In the genomic region with DNA sequence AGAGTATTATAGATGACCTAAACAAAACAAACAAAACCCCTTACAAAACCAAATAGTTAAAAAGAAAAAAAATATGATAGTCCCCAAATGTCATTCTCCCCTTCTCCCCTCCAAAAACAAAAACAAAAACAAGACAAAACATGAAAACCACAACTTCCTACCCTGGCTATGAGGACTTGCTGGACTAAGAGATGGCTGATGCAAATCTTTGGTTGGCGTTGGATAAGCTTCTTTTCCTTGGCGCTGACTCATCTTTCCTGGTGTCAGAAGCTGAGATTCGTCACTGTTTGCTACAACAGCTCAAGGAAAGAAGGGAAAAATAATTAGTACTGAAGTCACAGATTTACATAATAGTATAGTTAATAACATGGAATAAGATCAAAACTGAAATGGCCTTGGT, we compare ENCODE assay signal across 14 cellular contexts.
DNase-seq lines count a peak whose midpoint lies in the region; ATAC-seq and TF ChIP-seq lines count a peak whose summit lies in the region.
"Had no signal": no experiment of that assay in that cellular context is flagged by ENCODE, and none has a peak within 500 bp of the region (broad histone marks: within the 10 kb centered on the region; RNA-seq: fewer than 3 reads in every experiment).

No MANE protein-coding gene starts in this region.

- H3K27me3 ChIP-seq in A673 (replicated peaks; ENCODE audit: insufficient read depth, low read depth, low read length, poor library complexity) (no peaks in the 10 kb centered on the region), H9 (ENCODE audit: insufficient read depth, low read length) (no peaks in the 10 kb centered on the region), foreskin keratinocyte (no peaks in the 10 kb centered on the region), HAP-1 (ENCODE audit: low read depth) (no peaks in the 10 kb centered on the region)
- H3K27me3 ChIP-seq: neural progenitor cell had no signal

- H3K18ac ChIP-seq in H9 (ENCODE audit: insufficient read length, low read depth, low read length): no peak overlapping the region

- H3K4me1 ChIP-seq in A673 (ENCODE audit: insufficient read depth, low read length, poor library complexity, severe bottlenecking) (peaks cover 19% of the 10 kb centered on the region), H9 (ENCODE audit: insufficient read depth, low read length) (no peaks in the 10 kb centered on the region), foreskin keratinocyte (peaks cover 25% of the 10 kb centered on the region), HAP-1 (peaks cover 3% of the 10 kb centered on the region; the same call in 1 of the 2 replicates)
- H3K4me1 ChIP-seq: neural progenitor cell had no signal

- H3K36me3 Mint-ChIP-seq in H9 (ENCODE audit: insufficient read depth in 1 of 3, low read depth in 3 of 3) (peaks cover 3 to 12% (median 7%) of the 10 kb centered on the region in 3 experiments; a peak in 5 of 7 replicates), WTC11 (peaks cover 6% of the 10 kb centered on the region)

- H3K27me3 Mint-ChIP-seq in H9 (ENCODE audit: low read depth) (no peaks in the 10 kb centered on the region), WTC11 (ENCODE audit: low read depth) (no peaks in the 10 kb centered on the region)

- in situ Hi-C loops in HAP-1 (cut with MboI; ENCODE audit: low sequenced_read_pairs): loop anchor here (25.0 kb wide), 2 partner anchors 388 to 963 kb away; partner anchors contain the start of gene GLIPR1

- no CpG with 5 or more reads among the region's 3 CpGs for WGBS in H9 (ENCODE audit: extremely low coverage, insufficient read length, low lambda C conversion rate)

- intact Hi-C loops in A673 (cut with micrococcal nuclease; ENCODE audit: unreplicated experiment): loop anchor here (10.0 kb wide), 3 partner anchors 366 to 1116 kb away; partner anchors contain the start of genes CAPS2, GLIPR1L1 and NAP1L1

- H4K8ac ChIP-seq in H9 (replicated peaks; ENCODE audit: insufficient read length, low read depth, low read length): no peak overlapping the region

- H3K23me2 ChIP-seq in H9 (ENCODE audit: insufficient read length, low read depth, low read length, poor library complexity, severe bottlenecking): no peaks in the 10 kb centered on the region

- peak overlapping the region; percentile 68 for H3K27ac ChIP-seq in A673 (ENCODE audit: low read depth, low read length, poor library complexity, severe bottlenecking)
- H3K27ac ChIP-seq in H9 (ENCODE audit: insufficient read length, low read depth, low read length): no peak overlapping the region
- peak overlapping the region; percentile 22 for H3K27ac ChIP-seq in foreskin keratinocyte
- H3K27ac ChIP-seq: neural progenitor cell, SK-N-MC had no signal

- TF ChIP-seq CTCF in A673 (conservative IDR thresholded peaks at IDR 0.05; ENCODE audit: low read depth, low read length) (no peak), H9 (conservative IDR thresholded peaks at IDR 0.05) (no peak), WTC11 (IDR thresholded peaks at IDR 0.05) (no peak), foreskin keratinocyte (conservative IDR thresholded peaks at IDR 0.05) (no peak)

- H2BK20ac ChIP-seq in H9 (ENCODE audit: low read depth, low read length, poor library complexity, severe bottlenecking): no peak overlapping the region

- H3K23ac ChIP-seq in H9 (ENCODE audit: insufficient read length, low read depth, low read length): no peak overlapping the region

- no peaks in the 10 kb centered on the region for H3K79me2 ChIP-seq in H9 (ENCODE audit: insufficient read depth, low read length)

- CTCF ChIA-PET in A673 (lab: Charles Lee): no interaction called here
- CTCF ChIA-PET in WTC11 (lab: Charles Lee): no interaction called here

- ATAC-seq in WTC11 (no peak), foreskin keratinocyte (peak; percentile 78), GM19324 (IDR thresholded peaks at IDR 0.05; ENCODE audit: low FRiP score, unreplicated experiment) (no peak)
- ATAC-seq: activated naive CD4-positive, alpha-beta T cell treated with anti-CD3 and anti-CD28 coated beads, Interleukin-2, amount 50 U/mL, for 72 hours had no signal

- BruUV-seq in A673 (replicated peaks; lab: Mats Ljungman, UMichigan): no TSS peak

- H3K4me2 ChIP-seq in H9 (ENCODE audit: insufficient read depth, insufficient read length, low read length): no peak overlapping the region
- H3K4me2 ChIP-seq: neural progenitor cell had no signal

- H3K4me1 Mint-ChIP-seq in H9 (peaks cover 0 to 3% of the 10 kb centered on the region in 2 experiments; a peak in 1 of 4 replicates), WTC11 (0 out of 2 replicates have a peak, but pooled peaks cover 3% of the 10 kb centered on the region)
- H3K4me1 Mint-ChIP-seq: neural progenitor cell had no signal

- H3K4ac ChIP-seq in H9 (ENCODE audit: low read depth, low read length): no peak overlapping the region

- H4K20me1 ChIP-seq in H9 (ENCODE audit: control insufficient read depth, insufficient read depth, insufficient read length): no peaks in the 10 kb centered on the region

- H3K4me3 ChIP-seq in A673 (ENCODE audit: low read depth, low read length, poor library complexity, severe bottlenecking): no peak overlapping the region
- H3K4me3 ChIP-seq in HAP-1: no peak overlapping the region
- H3K4me3 ChIP-seq: neural progenitor cell, SK-N-MC had no signal

- no peaks in the 10 kb centered on the region for H3K36me3 ChIP-seq in A673 (ENCODE audit: insufficient read depth, low read length, poor library complexity, severe bottlenecking)
- no peaks in the 10 kb centered on the region for H3K36me3 ChIP-seq in HAP-1 (replicated peaks)
- H3K36me3 ChIP-seq: neural progenitor cell had no signal

- H3K9me3 Mint-ChIP-seq in H9: no peaks in the 10 kb centered on the region
- no peaks in the 10 kb centered on the region for H3K9me3 Mint-ChIP-seq in WTC11
- H3K9me3 Mint-ChIP-seq: activated naive CD4-positive, alpha-beta T cell treated with anti-CD3 and anti-CD28 coated beads, Interleukin-2, amount 50 U/mL, for 72 hours; neural progenitor cell had no signal

- H2BK15ac ChIP-seq in H9 (ENCODE audit: low read depth, low read length): no peak overlapping the region

- H2BK120ac ChIP-seq in H9 (ENCODE audit: low read depth, low read length, poor library complexity, severe bottlenecking): no peak overlapping the region

- H4K5ac ChIP-seq in H9 (ENCODE audit: insufficient read length, low read depth, low read length): no peak overlapping the region

- H3K56ac ChIP-seq in H9 (ENCODE audit: insufficient read length, low read depth, low read length): no peak overlapping the region

- no peak overlapping the region for H3K9ac ChIP-seq in H9 (ENCODE audit: extremely low read depth, insufficient read length, low read length)
- H3K9ac ChIP-seq: neural progenitor cell had no signal

- H2BK12ac ChIP-seq in H9 (ENCODE audit: insufficient read length, low read depth, low read length): no peak overlapping the region

- peak overlapping the region in 2 of 3 experiments; percentile 22 to 53; a peak in 3 of 7 replicates for H3K27ac Mint-ChIP-seq in H9
- peak overlapping the region; percentile 63; the same call in 1 of the 2 replicates for H3K27ac Mint-ChIP-seq in WTC11
- H3K27ac Mint-ChIP-seq: activated naive CD4-positive, alpha-beta T cell treated with anti-CD3 and anti-CD28 coated beads, Interleukin-2, amount 50 U/mL, for 72 hours; neural progenitor cell had no signal

- POLR2A ChIA-PET in A673 (lab: Charles Lee; ENCODE audit: low non-redundant PET): no interaction called here
- POLR2A ChIA-PET in WTC11 (lab: Charles Lee): no interaction called here

- no peak overlapping the region for H2BK5ac ChIP-seq in H9 (ENCODE audit: insufficient read length, low read length)

- no peak overlapping the region for H3K14ac ChIP-seq in H9 (ENCODE audit: insufficient read depth, low read length)

- H3K9me3 ChIP-seq in A673 (ENCODE audit: low read depth, low read length, poor library complexity, severe bottlenecking) (no peaks in the 10 kb centered on the region), H9 (ENCODE audit: control insufficient read depth, low read depth, low read length) (no peaks in the 10 kb centered on the region), HAP-1 (no peaks in the 10 kb centered on the region)

- H3K4me3 Mint-ChIP-seq in H9 (no peak overlapping the region), WTC11 (no peak overlapping the region)
- H3K4me3 Mint-ChIP-seq: neural progenitor cell had no signal

- DNase-seq in A673 (ENCODE audit: low spot score): peak; percentile 80
- DNase-seq in H9: no peak
- DNase-seq in WTC11 (ENCODE audit: low spot score): no peak
- peak; percentile 60 to 82 for DNase-seq in foreskin keratinocyte
- no peak for DNase-seq in SIG-M5 treated with dmso at 0.1 percent for 504 hours (lab: John Stamatoyannopoulos, UW; ENCODE audit: unreplicated experiment)
- DNase-seq in activated CD8-positive, alpha-beta memory T cell treated with anti-CD3 and anti-CD28 coated beads for 24 hours: no peak
- DNase-seq in HAP-1 (ENCODE audit: low spot score in 2 of 2): no peak
- DNase-seq: activated CD4-positive, alpha-beta T cell treated with anti-CD3 and anti-CD28 coated beads, Interleukin-2, amount 50 U/mL, for 48 hours; C1 segment of cervical spinal cord; NCI-H526 treated with DMSO at 0.1 percent for 48 hours had no signal

- H3T11ph ChIP-seq in H9 (ENCODE audit: low read length): no peak overlapping the region

- no peaks in the 10 kb centered on the region for H3K79me1 ChIP-seq in H9 (ENCODE audit: insufficient read depth, low read depth, low read length, poor library complexity, severe bottlenecking)

- H2AK5ac ChIP-seq in H9 (ENCODE audit: insufficient read length, low read length): no peak overlapping the region

- no peak overlapping the region for H4K91ac ChIP-seq in H9 (ENCODE audit: insufficient read length, low read depth, low read length)

- H2AFZ ChIP-seq in H9 (ENCODE audit: low read length): no peak overlapping the region
- H2AFZ ChIP-seq: neural progenitor cell had no signal

TF ChIP-seq in WTC11, 78 proteins besides CTCF, POLR2A, EP300 and RAD21 (continues in another document):
- no peak for TF ChIP-seq STAT6 (CRISPR knock-in tag; conservative IDR thresholded peaks at IDR 0.05; ENCODE audit: low read depth)

Comparison
In these comparisons a context has a peak if more than half of its experiments do, and no peak if none do; other contexts are left out.
1. DNase-seq: peak in A673 (single experiment) and foreskin keratinocyte (2 of 2); none in H9 (single experiment), WTC11 (single experiment), SIG-M5 treated with dmso at 0.1 percent for 504 hours (single experiment), activated CD8-positive, alpha-beta memory T cell treated with anti-CD3 and anti-CD28 coated beads for 24 hours (single experiment) and HAP-1 (0 of 2).